Comparison of ENCODE assay signal across 14 cellular contexts in the genomic region with DNA sequence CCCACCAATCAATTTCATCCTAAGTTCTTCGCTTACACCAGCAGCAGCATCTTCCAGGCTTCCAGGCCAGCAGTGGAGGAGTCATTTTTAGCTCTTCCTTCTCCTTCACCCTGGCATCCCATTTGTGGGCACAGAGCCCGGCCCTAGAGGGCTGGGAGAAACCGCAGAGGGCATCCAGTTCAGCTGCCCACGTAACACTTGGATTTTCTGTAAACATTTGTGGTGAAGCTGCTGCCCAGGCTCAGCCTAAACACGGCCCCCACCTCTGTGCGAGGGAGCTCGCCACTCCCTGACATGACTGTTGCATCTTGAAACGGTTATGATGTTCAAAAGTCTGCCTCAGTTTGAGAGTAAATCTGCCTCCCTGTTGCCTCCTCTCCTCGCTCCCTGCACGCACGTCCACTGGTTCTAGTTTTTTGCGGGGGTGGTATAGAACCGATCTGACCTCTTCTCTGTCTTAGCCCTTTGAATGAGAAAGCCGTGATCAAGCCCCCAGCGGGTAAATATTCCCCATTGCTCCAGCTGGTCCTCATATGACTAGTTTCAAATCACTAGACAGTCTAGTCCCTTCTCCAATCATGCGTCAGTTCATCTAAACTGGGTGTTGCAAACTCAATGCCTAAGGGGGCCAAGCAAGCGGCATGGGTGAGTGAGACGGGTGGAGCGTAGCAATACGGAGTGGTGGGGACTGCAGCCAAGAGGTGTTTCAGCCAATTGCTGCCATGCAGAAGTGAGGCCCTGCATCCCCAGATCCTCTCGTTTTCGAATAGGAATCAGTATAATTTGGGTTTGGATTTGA. TPM values are rescaled to one million over a fixed set of nuclear protein-coding genes. Genes with fewer than 3 reads are reported as not detected.
DNase-seq lines count a peak whose midpoint lies in the region; ATAC-seq, FAIRE-seq and TF ChIP-seq lines count a peak whose summit lies in the region.
"Had no signal": no experiment of that assay in that cellular context is flagged by ENCODE, and none has a peak within 500 bp of the region (broad histone marks: within the 10 kb centered on the region; RNA-seq: fewer than 3 reads in every experiment).

No MANE protein-coding gene starts in this region.

- H3K27me3 ChIP-seq in bronchial epithelial cell (ENCODE audit: control insufficient read depth, insufficient read depth, low read length) (peaks cover 6% of the 10 kb centered on the region), Karpas-422 (ENCODE audit: low read length) (no peaks in the 10 kb centered on the region)

- H3K4me1 ChIP-seq in Karpas-422 (ENCODE audit: low read length), result peaks cover 8% of the 10 kb centered on the region

- intact Hi-C loops in sciatic nerve (cut with DNase I), result loop anchor here (5.0 kb wide), 1 partner anchor 84 kb away; no protein-coding TSS in a partner anchor

- no peak overlapping the region for H3K9ac ChIP-seq in Karpas-422 (ENCODE audit: low read length)

- no peak overlapping the region for H2AFZ ChIP-seq in Karpas-422 (ENCODE audit: low read length)

- TF ChIP-seq CTCF in NB4 (IDR thresholded peaks at IDR 0.05; ENCODE audit: low read depth, low read length) (no peak), bronchial epithelial cell (IDR thresholded peaks at IDR 0.05; ENCODE audit: insufficient read depth, low read length, severe bottlenecking) (no peak), omental fat pad (IDR thresholded peaks at IDR 0.05) (no peak)

- H3K9me3 ChIP-seq in Karpas-422 (ENCODE audit: low read length), result no peaks in the 10 kb centered on the region

- DNase-seq in EL, result peak; percentile 94
- peak; percentile 26 for DNase-seq in NB4 (ENCODE audit: low read depth)
- peak; percentile 63 for DNase-seq in bronchial epithelial cell (ENCODE audit: low read depth)
- no peak for DNase-seq in omental fat pad (ENCODE audit: low spot score)
- no peak for DNase-seq in Karpas-422
- DNase-seq in sciatic nerve (ENCODE audit: low spot score), result no peak
- DNase-seq: activated CD4-positive, CD25-positive, alpha-beta regulatory T cell treated with anti-CD3 and anti-CD28 coated beads, Interleukin-2, amount 50 U/mL, for 72 hours; COR-L47; NCI-H2171 treated with DMSO at 0.1 percent for 48 hours had no signal

- no peaks in the 10 kb centered on the region for H3K9me2 ChIP-seq in Karpas-422 (replicated peaks; ENCODE audit: insufficient read depth, low read length)

- H3K36me3 ChIP-seq in bronchial epithelial cell (ENCODE audit: control insufficient read depth, insufficient read depth, low read length) (no peaks in the 10 kb centered on the region), Karpas-422 (ENCODE audit: insufficient read depth, low read length) (no peaks in the 10 kb centered on the region)

- ATAC-seq in omental fat pad (ENCODE audit: low FRiP score) (peak; percentile 29), GM19035 (IDR thresholded peaks at IDR 0.05; ENCODE audit: unreplicated experiment) (no peak), HG03457 (IDR thresholded peaks at IDR 0.05; ENCODE audit: unreplicated experiment) (no peak), sciatic nerve (no peak)
- ATAC-seq: GM12878 had no signal

- no peak overlapping the region for H3K4me2 ChIP-seq in Karpas-422 (ENCODE audit: low read depth, low read length, poor library complexity, severe bottlenecking)

- H3K4me3 ChIP-seq in NB4 (ENCODE audit: low read depth, low read length) (no peak overlapping the region), bronchial epithelial cell (ENCODE audit: low read depth, low read length) (no peak overlapping the region), Karpas-422 (ENCODE audit: low read length) (no peak overlapping the region)
- H3K4me3 ChIP-seq: GM12878 had no signal

- no peak for TF ChIP-seq POLR2A in NB4 (IDR thresholded peaks at IDR 0.05; ENCODE audit: extremely low read depth, insufficient read length)

- H3K27ac ChIP-seq in Karpas-422 (ENCODE audit: low read length), result no peak overlapping the region
- H3K27ac ChIP-seq: epithelial cell of prostate had no signal

- no peaks in the 10 kb centered on the region for H3K79me2 ChIP-seq in Karpas-422 (ENCODE audit: low read length)

- no peaks in the 10 kb centered on the region for H4K20me1 ChIP-seq in Karpas-422 (ENCODE audit: insufficient read depth, low read depth, low read length)

- FAIRE-seq in bronchial epithelial cell (lab: Jason Lieb, UNC), result no peak
- FAIRE-seq: GM12878, GM19239 had no signal

RNA-seq across cellular contexts. Expression of a gene that starts 34.9 kb away (rescaled TPM):
- total RNA-seq in bronchial epithelial cell (4.1 and 4.5 TPM in 2 replicates), omental fat pad (1 to 10 TPM in 2 of 4 donors, under 1 TPM in 2; 0.84 to 3.5 (median 1.4) TPM), sciatic nerve (2.6 TPM)
- 1.2 and 4.1 TPM in 2 replicates for total RNA-seq in Karpas-422 (2014; rRNA removed; shearing (Covaris generic); ENCODE audit: low replicate concordance)

RNA-seq across cellular contexts. Expression of a gene that starts 52.4 kb away (rescaled TPM):
- 42.9 and 46.5 TPM in 2 replicates for total RNA-seq in bronchial epithelial cell
- total RNA-seq in omental fat pad, result 10 to 100 TPM; 22.9 to 37.5 (median 27.7) TPM
- total RNA-seq in Karpas-422 (2014; rRNA removed; shearing (Covaris generic); ENCODE audit: low replicate concordance), result 42.9 and 59.2 TPM in 2 replicates
- 33.4 TPM for total RNA-seq in sciatic nerve

Comparison
In these comparisons a context has a peak if more than half of its experiments do, and no peak if none do; other contexts are left out.
1. DNase-seq: peak in EL (single experiment), NB4 (single experiment) and bronchial epithelial cell (single experiment); none in omental fat pad (single experiment), Karpas-422 (single experiment) and sciatic nerve (single experiment).